Comparison of ENCODE assay signal across 7 cellular contexts in the genomic region with DNA sequence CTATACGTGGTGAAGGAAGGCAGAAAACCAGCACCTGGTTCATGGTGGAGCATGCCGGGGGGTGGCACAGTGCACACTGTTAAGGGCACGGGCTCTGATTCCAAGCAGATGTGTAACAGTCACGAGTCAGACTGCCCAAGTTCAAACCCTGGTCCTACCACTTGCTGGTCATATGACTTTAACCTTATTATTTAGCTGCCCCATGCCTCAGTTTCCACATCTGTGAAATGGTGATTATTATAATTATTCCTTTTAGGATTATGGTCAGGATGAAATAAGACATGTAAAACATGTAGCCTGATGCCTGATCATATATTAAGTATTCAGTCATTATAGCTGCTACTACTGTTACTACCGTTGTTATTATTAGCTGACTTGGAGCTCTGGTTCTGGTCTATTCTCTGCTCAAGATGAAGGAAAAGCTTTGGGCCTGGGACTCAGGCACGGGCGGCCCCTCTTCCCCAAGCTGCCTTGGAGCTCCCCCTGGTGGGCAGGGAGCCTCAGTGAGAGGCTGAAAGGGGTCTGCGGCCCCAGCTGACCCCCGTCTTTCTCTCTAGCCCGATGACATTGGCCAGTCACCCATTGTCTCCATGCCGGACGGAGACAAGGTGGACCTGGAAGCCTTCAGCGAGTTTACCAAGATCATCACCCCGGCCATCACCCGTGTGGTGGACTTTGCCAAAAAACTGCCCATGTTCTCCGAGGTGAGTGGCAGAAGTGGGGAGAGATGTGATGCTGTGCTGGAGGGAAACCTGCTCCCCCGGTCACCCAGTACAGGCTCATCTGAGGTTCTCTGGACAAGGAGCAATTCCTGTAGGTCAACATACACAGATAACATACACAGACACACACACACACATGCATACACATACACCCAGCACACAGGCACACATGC. TPM values are rescaled to one million over a fixed set of nuclear protein-coding genes. Genes with fewer than 3 reads are reported as not detected.
A peak's percentile ranks its signal among the peaks of the same experiment; 100 is the strongest.
DNase-seq lines count a peak whose midpoint lies in the region; ATAC-seq and TF ChIP-seq lines count a peak whose summit lies in the region.

No MANE protein-coding gene starts in this region.

- DNase-seq in GM10266 (ENCODE audit: extremely low spot score) (peak; percentile 77), NCI-H1092 (lab: John Stamatoyannopoulos, UW) (peak; percentile 52), fibroblast of lung (ENCODE audit: low read depth in 2 of 2) (peak in 1 of 2 donors; percentile 49), prostate gland (ENCODE audit: low spot score) (no peak), dedifferentiated amniotic fluid mesenchymal stem cell (ENCODE audit: extremely low spot score) (no peak)
- peak; percentile 71 for DNase-seq in activated CD8-positive, alpha-beta T cell treated with anti-CD3 and anti-CD28 coated beads for 36 hours

- no peak overlapping the region for H3K4me2 ChIP-seq in fibroblast of lung (ENCODE audit: extremely low read depth, insufficient read depth, low read length)

- no peaks in the 10 kb centered on the region for H3K27me3 Mint-ChIP-seq in activated CD8-positive, alpha-beta T cell treated with anti-CD3 and anti-CD28 coated beads for 36 hours

- H3K27me3 ChIP-seq in fibroblast of lung (ENCODE audit: control insufficient read depth, insufficient read depth, low read length) (no peaks in the 10 kb centered on the region), prostate gland (replicated peaks; ENCODE audit: insufficient read depth) (no peaks in the 10 kb centered on the region)

- TF ChIP-seq POLR2A in prostate gland (IDR thresholded peaks at IDR 0.05): no peak

- intact Hi-C loops in activated CD8-positive, alpha-beta T cell treated with anti-CD3 and anti-CD28 coated beads for 36 hours (cut with micrococcal nuclease): no loop called here
- intact Hi-C loops in prostate gland (cut with DNase I): no loop called here

- peaks cover 8% of the 10 kb centered on the region for H3K4me1 Mint-ChIP-seq in activated CD8-positive, alpha-beta T cell treated with anti-CD3 and anti-CD28 coated beads for 36 hours (ENCODE audit: low read depth)

- H3K4me3 Mint-ChIP-seq in activated CD8-positive, alpha-beta T cell treated with anti-CD3 and anti-CD28 coated beads for 36 hours: no peak overlapping the region

- peak overlapping the region; percentile 55 for H3K27ac Mint-ChIP-seq in activated CD8-positive, alpha-beta T cell treated with anti-CD3 and anti-CD28 coated beads for 36 hours

- no peaks in the 10 kb centered on the region for H3K4me1 ChIP-seq in fibroblast of lung (ENCODE audit: control insufficient read depth, extremely low read depth, insufficient read depth, low read length)
- no peaks in the 10 kb centered on the region for H3K4me1 ChIP-seq in prostate gland (replicated peaks)

- H3K27ac ChIP-seq in fibroblast of lung (ENCODE audit: insufficient read depth, low read length) (no peak overlapping the region), prostate gland (no peak overlapping the region)

- H3K4me3 ChIP-seq in fibroblast of lung (replicated peaks in 1 of 4; ENCODE audit: control extremely low read depth in 1 of 4, insufficient read depth in 1 of 4, low read depth in 3 of 4, low read length in 4 of 4) (no peak overlapping the region), prostate gland (no peak overlapping the region)

- WGBS in prostate gland: 52% methylated on average over 17 of the region's 17 CpGs

- H3K9me3 Mint-ChIP-seq in activated CD8-positive, alpha-beta T cell treated with anti-CD3 and anti-CD28 coated beads for 36 hours: no peaks in the 10 kb centered on the region

- no peaks in the 10 kb centered on the region for H4K20me1 ChIP-seq in fibroblast of lung (ENCODE audit: control insufficient read depth, extremely low read depth, insufficient read depth, low read length)

- H3K9me3 ChIP-seq in fibroblast of lung (ENCODE audit: control insufficient read depth, insufficient read depth, low read depth, low read length): no peaks in the 10 kb centered on the region
- no peaks in the 10 kb centered on the region for H3K9me3 ChIP-seq in prostate gland

- H3K36me3 Mint-ChIP-seq in activated CD8-positive, alpha-beta T cell treated with anti-CD3 and anti-CD28 coated beads for 36 hours (ENCODE audit: low read depth): peaks cover 10% of the 10 kb centered on the region

- CTCF ChIA-PET in activated CD8-positive, alpha-beta T cell treated with anti-CD3 and anti-CD28 coated beads for 36 hours (lab: Charles Lee): interaction anchor here (0.6 to 5.4 kb wide), 39 partner anchors 9 to 398 kb away, joined by 3 to 96 read pairs (median 5); partner anchors contain the start of genes CSF3, MED24, NR1D1 and RAPGEFL1

- ATAC-seq in activated CD8-positive, alpha-beta T cell treated with anti-CD3 and anti-CD28 coated beads for 36 hours: peak; percentile 78
- no peak for ATAC-seq in GM18907 (IDR thresholded peaks at IDR 0.05; ENCODE audit: unreplicated experiment)

- H3K36me3 ChIP-seq in fibroblast of lung (ENCODE audit: control insufficient read depth, insufficient read depth, low read length) (peaks cover 27% of the 10 kb centered on the region), prostate gland (peaks cover 11 to 19% of the 10 kb centered on the region in 2 donors)

- H2AFZ ChIP-seq in fibroblast of lung (ENCODE audit: low read length): no peak overlapping the region

- POLR2A ChIA-PET in activated CD8-positive, alpha-beta T cell treated with anti-CD3 and anti-CD28 coated beads for 36 hours (lab: Charles Lee): interaction anchor here (1.0 to 1.3 kb wide), 4 partner anchors 11 to 23 kb away, joined by 3 to 4 read pairs (median 3); partner anchors contain the start of gene THRA

- no peaks in the 10 kb centered on the region for H3K79me2 ChIP-seq in fibroblast of lung (ENCODE audit: control insufficient read depth, insufficient read depth, low read length)

- H3K9ac ChIP-seq in fibroblast of lung (ENCODE audit: insufficient read depth, low read length): no peak overlapping the region

- TF ChIP-seq CTCF in GM10266 (IDR thresholded peaks at IDR 0.05; ENCODE audit: control insufficient read depth, insufficient read depth, low read depth, missing control alignments) (peak; percentile 75), fibroblast of lung (conservative IDR thresholded peaks at IDR 0.05 in 1 of 2, IDR thresholded peaks at IDR 0.05 in 1 of 2; ENCODE audit: low read depth in 1 of 2, low read length in 2 of 2) (peak; percentile 65 to 75), prostate gland (IDR thresholded peaks at IDR 0.05) (peak; percentile 64 to 91 (median 78))
- peak; percentile 95 for TF ChIP-seq CTCF in activated CD8-positive, alpha-beta T cell treated with anti-CD3 and anti-CD28 coated beads for 36 hours (IDR thresholded peaks at IDR 0.05)

RNA-seq across cellular contexts. Expression of gene NR1D1, which starts 14.0 kb away (rescaled TPM):
- 1 to 10 TPM; 6.0 to 6.5 TPM for total RNA-seq in activated CD8-positive, alpha-beta T cell treated with anti-CD3 and anti-CD28 coated beads for 36 hours
- 1.8 and 5.3 TPM in 2 replicates for total RNA-seq in fibroblast of lung
- polyA plus RNA-seq in fibroblast of lung: 3.3 and 4.0 TPM in 2 replicates
- polyA plus RNA-seq in fibroblast of lung (2012): 9.4 and 10.7 TPM in 2 replicates
- 21.2 and 35.6 TPM in 2 replicates for polyA minus RNA-seq in fibroblast of lung (ENCODE audit: low replicate concordance)
- total RNA-seq in prostate gland: 10 to 100 TPM; 10.7 to 35.2 TPM

RNA-seq across cellular contexts. Expression of gene THRA, which starts 23.6 kb away (rescaled TPM):
- 10 to 100 TPM; 11.1 to 13.8 TPM for total RNA-seq in activated CD8-positive, alpha-beta T cell treated with anti-CD3 and anti-CD28 coated beads for 36 hours
- total RNA-seq in fibroblast of lung (49.8 and 52.8 TPM in 2 replicates), prostate gland (10 to 100 TPM; 35.2 to 79.8 TPM)
- 27.2 and 30.8 TPM in 2 replicates for polyA plus RNA-seq in fibroblast of lung
- 34.3 and 34.9 TPM in 2 replicates for polyA plus RNA-seq in fibroblast of lung (2012)
- 43.5 and 67.0 TPM in 2 replicates for polyA minus RNA-seq in fibroblast of lung (ENCODE audit: low replicate concordance)

RNA-seq across cellular contexts. Expression of gene MED24, which starts 32.2 kb away (rescaled TPM):
- 10 to 100 TPM; 90.2 to 96.4 TPM for total RNA-seq in activated CD8-positive, alpha-beta T cell treated with anti-CD3 and anti-CD28 coated beads for 36 hours
- 25.1 and 31.1 TPM in 2 replicates for total RNA-seq in fibroblast of lung
- 42.7 and 66.7 TPM in 2 replicates for polyA plus RNA-seq in fibroblast of lung
- 32.7 and 46.9 TPM in 2 replicates for polyA plus RNA-seq in fibroblast of lung (2012)
- polyA minus RNA-seq in fibroblast of lung (ENCODE audit: low replicate concordance): 122 and 302 TPM in 2 replicates
- total RNA-seq in prostate gland: 100 to 1,000 TPM in 1 of 2 donors, 10 to 100 TPM in 1; 55.2 to 167 TPM

RNA-seq across cellular contexts. Expression of gene MSL1, which starts 35.4 kb away (rescaled TPM):
- 10 to 100 TPM; 69.0 to 70.1 TPM for total RNA-seq in activated CD8-positive, alpha-beta T cell treated with anti-CD3 and anti-CD28 coated beads for 36 hours
- total RNA-seq in fibroblast of lung (43.9 and 52.4 TPM in 2 replicates), prostate gland (100 to 1,000 TPM in 1 of 2 donors, 10 to 100 TPM in 1; 77.0 to 112 TPM)
- 65.6 and 86.3 TPM in 2 replicates for polyA plus RNA-seq in fibroblast of lung
- polyA plus RNA-seq in fibroblast of lung (2012): 44.7 and 60.6 TPM in 2 replicates
- polyA minus RNA-seq in fibroblast of lung (ENCODE audit: low replicate concordance): 8.0 and 11.3 TPM in 2 replicates

RNA-seq across cellular contexts. Expression of gene CASC3, which starts 53.9 kb away (rescaled TPM):
- 10 to 100 TPM; 75.1 to 75.6 TPM for total RNA-seq in activated CD8-positive, alpha-beta T cell treated with anti-CD3 and anti-CD28 coated beads for 36 hours
- total RNA-seq in fibroblast of lung (24.9 and 26.8 TPM in 2 replicates), prostate gland (10 to 100 TPM; 59.8 to 94.3 TPM)
- 38.8 and 45.7 TPM in 2 replicates for polyA plus RNA-seq in fibroblast of lung
- 37.0 and 38.7 TPM in 2 replicates for polyA plus RNA-seq in fibroblast of lung (2012)
- polyA minus RNA-seq in fibroblast of lung (ENCODE audit: low replicate concordance): 48.8 and 56.0 TPM in 2 replicates

Comparison
In these comparisons a context has a peak if more than half of its experiments do, and no peak if none do; other contexts are left out.
1. DNase-seq: peak in GM10266 (single experiment), NCI-H1092 (single experiment) and activated CD8-positive, alpha-beta T cell treated with anti-CD3 and anti-CD28 coated beads for 36 hours (single experiment); none in prostate gland (single experiment) and dedifferentiated amniotic fluid mesenchymal stem cell (single experiment).
2. Peak in every context shown above with its lines, with median percentiles within 50 percentile points of each other: CTCF ChIP-seq.